1 cellular context compared by ENCODE assay signal in the genomic region with DNA sequence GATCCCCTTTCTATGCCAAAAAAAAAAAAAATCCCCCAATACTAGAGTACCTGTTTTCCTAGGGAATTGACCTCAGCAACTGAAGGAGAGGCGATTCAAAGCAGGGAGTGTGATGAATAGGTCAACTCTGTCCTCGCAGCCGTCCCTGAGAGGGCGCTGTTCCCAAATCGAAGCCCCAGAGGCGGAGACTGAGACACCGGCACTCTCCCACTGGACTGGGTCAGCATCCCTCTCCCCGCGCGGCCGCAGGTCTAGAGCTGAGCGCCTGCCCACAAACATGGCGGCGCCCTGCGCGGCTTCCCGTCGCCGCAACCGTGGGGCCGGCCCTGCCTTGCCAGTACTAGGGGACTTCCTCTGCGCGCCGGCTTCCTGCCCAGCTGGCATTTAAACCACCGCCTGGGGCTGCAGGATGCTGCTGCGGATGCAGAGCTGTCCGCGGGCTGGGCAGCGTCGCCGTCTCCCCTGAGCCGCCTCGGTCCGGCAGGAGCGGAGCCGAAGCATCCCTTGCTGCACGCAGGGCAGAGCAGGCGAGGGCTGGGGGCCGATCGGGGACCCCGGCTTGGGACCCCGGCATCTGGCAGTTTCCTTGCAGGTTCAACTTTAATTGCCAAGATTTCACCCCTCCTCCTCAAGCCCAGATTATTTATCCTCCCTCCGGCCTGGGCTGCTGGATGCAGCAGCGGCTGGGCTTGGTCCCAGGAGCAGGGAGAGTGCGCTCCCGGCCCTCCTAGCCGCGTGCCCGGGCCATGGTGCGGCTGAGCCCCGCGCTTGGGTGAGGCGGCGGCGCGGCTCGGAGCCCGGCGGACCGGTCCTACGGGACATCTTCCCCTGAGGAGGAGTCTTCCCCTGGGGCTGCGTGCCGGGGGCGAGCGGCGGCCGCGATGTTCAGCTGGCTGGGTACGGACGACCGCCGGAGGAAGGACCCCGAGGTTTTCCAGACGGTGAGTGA.
A peak's percentile ranks its signal among the peaks of the same experiment; 100 is the strongest.
TF ChIP-seq lines count a peak whose summit lies in the region.

A gene (plus strand): TSS at position 412 of the 949 bp plus-strand sequence. CDS start 470 bp downstream, at position 882.

TF ChIP-seq in HepG2, 621 proteins besides CTCF, POLR2A, EP300 and RAD21 (continued from another document):
- TF ChIP-seq, protein P1, sequence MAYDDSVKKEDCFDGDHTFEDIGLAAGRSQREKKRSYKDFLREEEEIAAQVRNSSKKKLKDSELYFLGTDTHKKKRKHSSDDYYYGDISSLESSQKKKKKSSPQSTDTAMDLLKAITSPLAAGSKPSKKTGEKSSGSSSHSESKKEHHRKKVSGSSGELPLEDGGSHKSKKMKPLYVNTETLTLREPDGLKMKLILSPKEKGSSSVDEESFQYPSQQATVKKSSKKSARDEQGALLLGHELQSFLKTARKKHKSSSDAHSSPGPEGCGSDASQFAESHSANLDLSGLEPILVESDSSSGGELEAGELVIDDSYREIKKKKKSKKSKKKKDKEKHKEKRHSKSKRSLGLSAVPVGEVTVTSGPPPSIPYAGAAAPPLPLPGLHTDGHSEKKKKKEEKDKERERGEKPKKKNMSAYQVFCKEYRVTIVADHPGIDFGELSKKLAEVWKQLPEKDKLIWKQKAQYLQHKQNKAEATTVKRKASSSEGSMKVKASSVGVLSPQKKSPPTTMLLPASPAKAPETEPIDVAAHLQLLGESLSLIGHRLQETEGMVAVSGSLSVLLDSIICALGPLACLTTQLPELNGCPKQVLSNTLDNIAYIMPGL (CRISPR knock-in tag; IDR thresholded peaks at IDR 0.05; ENCODE audit: borderline replicate concordance in 1 of 2, low read depth in 1 of 2), result peak in 1 of 2 experiments; percentile 34; a peak in 1 of 4 replicates
- no peak for TF ChIP-seq ARID2 (CRISPR knock-in tag; IDR thresholded peaks at IDR 0.05; ENCODE audit: borderline replicate concordance)
- TF ChIP-seq ZFY (CRISPR knock-in tag; IDR thresholded peaks at IDR 0.05), result peak; percentile 50; the same call in 1 of the 2 replicates
- TF ChIP-seq ZNF235 (CRISPR knock-in tag; IDR thresholded peaks at IDR 0.05; ENCODE audit: borderline replicate concordance), result no peak
- peak; percentile 29 for TF ChIP-seq XRCC5 (optimal IDR thresholded peaks at IDR 0.05; ENCODE audit: low read length)
- no peak for TF ChIP-seq SMARCE1 (IDR thresholded peaks at IDR 0.05; ENCODE audit: borderline replicate concordance)
- peak; percentile 48; the same call in 1 of the 2 replicates for TF ChIP-seq ELF1 (CRISPR knock-in tag; IDR thresholded peaks at IDR 0.05)
- 0 out of 2 replicates have a peak, but pooled peaks have one; percentile 36 for TF ChIP-seq ARNT2 (CRISPR knock-in tag; IDR thresholded peaks at IDR 0.05; ENCODE audit: low read depth)
- TF ChIP-seq NONO (IDR thresholded peaks at IDR 0.05), result no peak
- TF ChIP-seq NONO (CRISPR knock-in tag; conservative IDR thresholded peaks at IDR 0.05), result 0 out of 2 replicates have a peak, but pooled peaks have one; percentile 46
- TF ChIP-seq, protein P2, sequence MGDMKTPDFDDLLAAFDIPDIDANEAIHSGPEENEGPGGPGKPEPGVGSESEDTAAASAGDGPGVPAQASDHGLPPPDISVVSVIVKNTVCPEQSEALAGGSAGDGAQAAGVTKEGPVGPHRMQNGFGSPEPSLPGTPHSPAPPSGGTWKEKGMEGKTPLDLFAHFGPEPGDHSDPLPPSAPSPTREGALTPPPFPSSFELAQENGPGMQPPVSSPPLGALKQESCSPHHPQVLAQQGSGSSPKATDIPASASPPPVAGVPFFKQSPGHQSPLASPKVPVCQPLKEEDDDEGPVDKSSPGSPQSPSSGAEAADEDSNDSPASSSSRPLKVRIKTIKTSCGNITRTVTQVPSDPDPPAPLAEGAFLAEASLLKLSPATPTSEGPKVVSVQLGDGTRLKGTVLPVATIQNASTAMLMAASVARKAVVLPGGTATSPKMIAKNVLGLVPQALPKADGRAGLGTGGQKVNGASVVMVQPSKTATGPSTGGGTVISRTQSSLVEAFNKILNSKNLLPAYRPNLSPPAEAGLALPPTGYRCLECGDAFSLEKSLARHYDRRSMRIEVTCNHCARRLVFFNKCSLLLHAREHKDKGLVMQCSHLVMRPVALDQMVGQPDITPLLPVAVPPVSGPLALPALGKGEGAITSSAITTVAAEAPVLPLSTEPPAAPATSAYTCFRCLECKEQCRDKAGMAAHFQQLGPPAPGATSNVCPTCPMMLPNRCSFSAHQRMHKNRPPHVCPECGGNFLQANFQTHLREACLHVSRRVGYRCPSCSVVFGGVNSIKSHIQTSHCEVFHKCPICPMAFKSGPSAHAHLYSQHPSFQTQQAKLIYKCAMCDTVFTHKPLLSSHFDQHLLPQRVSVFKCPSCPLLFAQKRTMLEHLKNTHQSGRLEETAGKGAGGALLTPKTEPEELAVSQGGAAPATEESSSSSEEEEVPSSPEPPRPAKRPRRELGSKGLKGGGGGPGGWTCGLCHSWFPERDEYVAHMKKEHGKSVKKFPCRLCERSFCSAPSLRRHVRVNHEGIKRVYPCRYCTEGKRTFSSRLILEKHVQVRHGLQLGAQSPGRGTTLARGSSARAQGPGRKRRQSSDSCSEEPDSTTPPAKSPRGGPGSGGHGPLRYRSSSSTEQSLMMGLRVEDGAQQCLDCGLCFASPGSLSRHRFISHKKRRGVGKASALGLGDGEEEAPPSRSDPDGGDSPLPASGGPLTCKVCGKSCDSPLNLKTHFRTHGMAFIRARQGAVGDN (CRISPR knock-in tag; IDR thresholded peaks at IDR 0.05), result peak; percentile 55
- TF ChIP-seq YY1 (IDR thresholded peaks at IDR 0.05; ENCODE audit: insufficient read depth, insufficient replicate concordance, low read depth, low read length), result peak; percentile 98
- TF ChIP-seq GABPB1 (CRISPR knock-in tag; IDR thresholded peaks at IDR 0.05), result peak; percentile 90
- 0 out of 2 replicates have a peak, but pooled peaks have one; percentile 31 for TF ChIP-seq PHF8 (CRISPR knock-in tag; IDR thresholded peaks at IDR 0.05)
- no peak for TF ChIP-seq DNMT3B (CRISPR knock-in tag; conservative IDR thresholded peaks at IDR 0.05)
- TF ChIP-seq EZH2 (conservative IDR thresholded peaks at IDR 0.05; ENCODE audit: low read depth, low read length), result 0 out of 2 replicates have a peak, but pooled peaks have one; percentile 33
- TF ChIP-seq GABPA (IDR thresholded peaks at IDR 0.05; ENCODE audit: low read depth, low read length), result peak; percentile 55
- TF ChIP-seq GABPA (CRISPR knock-in tag; IDR thresholded peaks at IDR 0.05; ENCODE audit: low read depth), result peak; percentile 86
